In genomic region chr7:116249969-116250553, GRCh38 we compare ENCODE assay signal across 8 cellular contexts. TPM values are rescaled to one million over a fixed set of nuclear protein-coding genes. Genes with fewer than 3 reads are reported as not detected.
A peak's percentile ranks its signal among the peaks of the same experiment; 100 is the strongest.
DNase-seq lines count a peak whose midpoint lies in the region; ATAC-seq and TF ChIP-seq lines count a peak whose summit lies in the region.

No MANE protein-coding gene starts in this region.

- no peak overlapping the region for H3K4me2 ChIP-seq in Karpas-422 (ENCODE audit: low read depth, low read length, poor library complexity, severe bottlenecking)

- H3K9ac ChIP-seq in Karpas-422 (ENCODE audit: low read length) (no peak overlapping the region), muscle layer of colon (ENCODE audit: low read length) (no peak overlapping the region)

- peak in 4 of 7 experiments; percentile 22 to 34 (median 29) for TF ChIP-seq CTCF in body of pancreas (IDR thresholded peaks at IDR 0.05)
- TF ChIP-seq CTCF in testis (IDR thresholded peaks at IDR 0.05) = peak in 1 of 3 experiments; percentile 28

- TF ChIP-seq POLR2A in body of pancreas (IDR thresholded peaks at IDR 0.05) (no peak), testis (IDR thresholded peaks at IDR 0.05) (no peak)

- H3K9me3 ChIP-seq in Karpas-422 (ENCODE audit: low read length) (no peaks in the 10 kb centered on the region), body of pancreas (no peaks in the 10 kb centered on the region), muscle layer of colon (ENCODE audit: low read length) (no peaks in the 10 kb centered on the region), testis (no peaks in the 10 kb centered on the region)

- ATAC-seq in GM18498 (IDR thresholded peaks at IDR 0.05; ENCODE audit: unreplicated experiment) (peak; percentile 73), body of pancreas (no peak), GM18502 (IDR thresholded peaks at IDR 0.05; ENCODE audit: poor library complexity, unreplicated experiment) (no peak), HG02970 (IDR thresholded peaks at IDR 0.05; ENCODE audit: low FRiP score, unreplicated experiment) (no peak)

- no peak overlapping the region for H3K27ac ChIP-seq in Karpas-422 (ENCODE audit: low read length)
- H3K27ac ChIP-seq in body of pancreas = no peak overlapping the region
- H3K27ac ChIP-seq in muscle layer of colon (ENCODE audit: low read depth, low read length) = peak overlapping the region; percentile 36
- H3K27ac ChIP-seq in testis = no peak overlapping the region

- DNase-seq in AG08396 (ENCODE audit: low spot score) (peak; percentile 32), Karpas-422 (peak; percentile 57), body of pancreas (peak in 1 of 4 donors; percentile 10), testis (no peak)

- WGBS in body of pancreas, 2 donors = 89 to 92% methylated on average over 3 of the region's 3 CpGs
- WGBS in testis, 2 donors = 86 to 90% methylated on average over 3 of the region's 3 CpGs

- H3K4me3 ChIP-seq in Karpas-422 (ENCODE audit: low read length) = no peak overlapping the region
- no peak overlapping the region for H3K4me3 ChIP-seq in body of pancreas
- H3K4me3 ChIP-seq in muscle layer of colon (ENCODE audit: low read depth in 1 of 2, low read length in 2 of 2) = no peak overlapping the region
- no peak overlapping the region for H3K4me3 ChIP-seq in testis

- H3K27me3 ChIP-seq in Karpas-422 (ENCODE audit: low read length) (no peaks in the 10 kb centered on the region), body of pancreas (no peaks in the 10 kb centered on the region), muscle layer of colon (ENCODE audit: control insufficient read depth in 1 of 2, insufficient read depth in 2 of 2, low read length in 2 of 2) (no peaks in the 10 kb centered on the region), testis (no peaks in the 10 kb centered on the region)

- H2AFZ ChIP-seq in Karpas-422 (ENCODE audit: low read length) = no peak overlapping the region

- H3K4me1 ChIP-seq in Karpas-422 (ENCODE audit: low read length) = no peaks in the 10 kb centered on the region
- no peaks in the 10 kb centered on the region for H3K4me1 ChIP-seq in body of pancreas
- peaks cover 8% of the 10 kb centered on the region for H3K4me1 ChIP-seq in muscle layer of colon (ENCODE audit: insufficient read depth, low read length)
- H3K4me1 ChIP-seq in testis = no peaks in the 10 kb centered on the region

- H3K36me3 ChIP-seq in Karpas-422 (ENCODE audit: insufficient read depth, low read length) = no peaks in the 10 kb centered on the region
- peaks cover 0 to 3% of the 10 kb centered on the region in 2 donors for H3K36me3 ChIP-seq in body of pancreas (replicated peaks in 1 of 2; ENCODE audit: insufficient read depth in 1 of 2, low read depth in 2 of 2)
- H3K36me3 ChIP-seq in muscle layer of colon (ENCODE audit: insufficient read depth, low read length) = peaks cover 15% of the 10 kb centered on the region
- H3K36me3 ChIP-seq in testis (ENCODE audit: low read depth, missing control alignments) = no peaks in the 10 kb centered on the region

- intact Hi-C loops in body of pancreas (cut with DNase I) = no loop called here
- intact Hi-C loops in testis (cut with DNase I; ENCODE audit: low total_unique reads) = no loop called here

- H3K9me2 ChIP-seq in Karpas-422 (replicated peaks; ENCODE audit: insufficient read depth, low read length) = no peaks in the 10 kb centered on the region

- H3K79me2 ChIP-seq in Karpas-422 (ENCODE audit: low read length) = no peaks in the 10 kb centered on the region

- no peaks in the 10 kb centered on the region for H4K20me1 ChIP-seq in Karpas-422 (ENCODE audit: insufficient read depth, low read depth, low read length)

RNA-seq across cellular contexts. Expression of gene TES, which starts 39.7 kb away (rescaled TPM):
- total RNA-seq in Karpas-422 (2014; rRNA removed; shearing (Covaris generic); ENCODE audit: low replicate concordance) = not detected in 2 replicates
- total RNA-seq in body of pancreas = 10 to 100 TPM; 17.1 to 29.8 TPM
- 10 to 100 TPM; 40.4 to 71.0 TPM for total RNA-seq in testis
- 120 TPM for polyA plus RNA-seq in testis (ENCODE audit: insufficient read depth, low read depth, low replicate concordance)

Comparison
In these comparisons a context has a peak if more than half of its experiments do, and no peak if none do; other contexts are left out.
1. RNA of gene TES, which starts 39.7 kb away (total RNA-seq): 40.4 to 71.0 TPM in testis and 17.1 to 29.8 TPM in body of pancreas; not detected in Karpas-422; every median in the first group is over 10 times any median in the second.